ENCODE assay signal across 18 cellular contexts in genomic region chr4:151912626-151913025, GRCh38.
"Had no signal": no experiment of that assay in that cellular context is flagged by ENCODE, and none has a peak within 500 bp of the region (broad histone marks: within the 10 kb centered on the region; RNA-seq: fewer than 3 reads in every experiment).

No MANE protein-coding gene starts in this region.

- H3K36me3 ChIP-seq: gastrocnemius medialis, prostate gland, right atrium auricular region, vagina had no signal

- DNase-seq: activated CD4-positive, alpha-beta T cell treated with anti-CD3 and anti-CD28 coated beads, Interleukin-2, amount 50 U/mL, for 1 hour; activated CD4-positive, CD25-positive, alpha-beta regulatory T cell treated with anti-CD3 and anti-CD28 coated beads, Interleukin-2, amount 50 U/mL, for 72 hours; activated gamma-delta T cell treated with Interleukin-2 at 50 U/mL for 16 hours; cerebellar nuclear complex; cortex of kidney; gastrocnemius medialis; head of caudate nucleus; immature natural killer cell; left ventricle myocardium superior; mucosa of descending colon; naive B cell; stimulated activated CD4-positive, alpha-beta T cell treated with anti-CD3 and anti-CD28 coated beads, Interleukin-2, amount 100 ng/mL, for 24 hours; stimulated activated naive CD4-positive, alpha-beta T cell treated with Interleukin-2 at 50 U/mL for 16 hours; substantia nigra; trophoblast cell had no signal

- H3K4me3 ChIP-seq: gastrocnemius medialis, mucosa of descending colon, prostate gland, right atrium auricular region, vagina had no signal

- H3K27me3 ChIP-seq: gastrocnemius medialis, right atrium auricular region, vagina had no signal

- H3K9me3 ChIP-seq: gastrocnemius medialis, mucosa of descending colon, prostate gland, right atrium auricular region, vagina had no signal

- H3K27ac ChIP-seq: gastrocnemius medialis, prostate gland, right atrium auricular region, vagina had no signal

- H3K4me1 ChIP-seq: gastrocnemius medialis, prostate gland, right atrium auricular region, vagina had no signal

- ATAC-seq: gastrocnemius medialis, left ventricle myocardium superior, mucosa of descending colon had no signal
